8 cellular contexts compared by ENCODE assay signal in the genomic region with DNA sequence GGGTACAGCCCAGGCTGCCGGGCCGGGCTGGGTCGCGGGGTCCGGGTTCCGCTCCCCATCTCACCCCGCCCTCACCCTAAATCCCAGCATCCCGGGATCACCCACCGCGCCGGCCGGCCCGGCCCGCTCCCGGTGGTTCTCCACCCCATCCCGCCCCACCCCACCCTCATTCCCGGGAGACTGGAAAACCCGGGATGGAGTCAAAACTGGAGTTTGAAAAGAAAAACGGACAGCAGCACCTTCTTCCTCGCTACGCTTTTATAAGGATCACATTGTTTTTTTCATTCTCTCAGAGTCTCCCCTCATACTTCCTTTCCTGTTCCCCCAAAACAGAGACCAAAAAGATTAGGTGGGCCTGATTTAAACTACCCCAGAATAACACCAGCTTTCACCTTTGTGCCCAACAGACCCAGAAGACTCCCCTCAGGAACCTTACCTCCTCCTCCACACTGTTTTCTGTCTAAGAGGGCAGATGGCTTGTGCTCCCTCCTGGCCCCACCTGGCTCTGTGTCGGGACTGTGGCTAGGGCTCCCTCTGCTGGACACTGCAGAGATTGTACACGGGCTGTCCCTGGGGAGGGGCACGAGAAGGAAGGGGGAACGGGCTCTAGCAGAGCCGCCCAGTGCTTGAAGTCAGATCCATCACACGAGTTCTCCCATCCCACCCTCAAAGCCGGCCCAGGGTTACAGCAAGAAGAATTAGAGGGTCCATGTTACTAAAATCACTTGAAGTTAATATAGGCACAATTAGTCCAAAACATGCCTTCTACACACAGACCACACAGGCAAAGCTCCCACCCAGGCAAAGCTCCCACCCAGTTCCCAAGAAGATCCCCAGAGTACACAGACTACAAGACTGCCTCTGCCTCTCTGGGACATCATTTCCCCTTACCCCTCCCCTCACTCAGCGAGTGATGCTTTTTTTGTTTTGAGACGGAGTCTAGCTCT. TPM values are rescaled to one million over a fixed set of nuclear protein-coding genes. Genes with fewer than 3 reads are reported as not detected.
DNase-seq lines count a peak whose midpoint lies in the region; ATAC-seq and TF ChIP-seq lines count a peak whose summit lies in the region.

No MANE protein-coding gene starts in this region.

- peak; percentile 60 for ATAC-seq in HG03159 (IDR thresholded peaks at IDR 0.05; ENCODE audit: unreplicated experiment)

- DNase-seq in Ammon's horn (ENCODE audit: low spot score) (peak; percentile 86), NCI-H2227 (lab: John Stamatoyannopoulos, UW; ENCODE audit: unreplicated experiment) (peak; percentile 88), cerebellar nuclear complex (lab: John Stamatoyannopoulos, UW) (peak; percentile 16 to 58), kidney epithelial cell (ENCODE audit: low read depth) (peak; percentile 61)
- peak; percentile 74 to 86 (median 78) for DNase-seq in activated CD4-positive, CD25-positive, alpha-beta regulatory T cell (lab: John Stamatoyannopoulos, UW)
- DNase-seq in stimulated activated CD4-positive, alpha-beta T cell treated with anti-CD3 and anti-CD28 coated beads, Interleukin-15, amount 100 ng/mL, for 24 hours: peak; percentile 94

- peak; percentile 97 for TF ChIP-seq CTCF in kidney epithelial cell (IDR thresholded peaks at IDR 0.05; ENCODE audit: insufficient read depth, low read length, poor library complexity, severe bottlenecking)

- H3K27me3 ChIP-seq in kidney epithelial cell (ENCODE audit: control insufficient read depth, insufficient read depth, low read length): peaks cover 11% of the 10 kb centered on the region

- H3K4me3 ChIP-seq in kidney epithelial cell (ENCODE audit: low read depth, low read length): peak overlapping the region; percentile 61

- no peaks in the 10 kb centered on the region for H3K36me3 ChIP-seq in kidney epithelial cell (ENCODE audit: control insufficient read depth, insufficient read depth, low read length)

- TF ChIP-seq POLR2A in GM18951 (IDR thresholded peaks at IDR 0.05; ENCODE audit: extremely low read depth, insufficient read depth, insufficient read length): peak; percentile 29

- in situ Hi-C loops in GM18951 (cut with MboI; ENCODE audit: low sequenced_read_pairs, unreplicated experiment): no loop called here

RNA-seq across cellular contexts. Expression of a gene that starts 3.0 kb away (rescaled TPM):
- total RNA-seq in kidney epithelial cell: 1.6 TPM in 2 replicates

RNA-seq across cellular contexts. Expression of a gene that starts 7.5 kb away (rescaled TPM):
- 4.4 and 8.7 TPM in 2 replicates for total RNA-seq in kidney epithelial cell

RNA-seq across cellular contexts. Expression of a gene that starts 17.1 kb away (rescaled TPM):
- 1.1 and 2.9 TPM in 2 replicates for total RNA-seq in kidney epithelial cell

RNA-seq across cellular contexts. Expression of a gene that starts 25.3 kb away (rescaled TPM):
- total RNA-seq in kidney epithelial cell: 260 and 268 TPM in 2 replicates

RNA-seq across cellular contexts. Expression of a gene that starts 28.0 kb away (rescaled TPM):
- total RNA-seq in kidney epithelial cell: not detected in 2 replicates

Comparison
In these comparisons a context has a peak if more than half of its experiments do, and no peak if none do; other contexts are left out.
1. Peak in every context shown above with its lines: DNase-seq, ATAC-seq and H3K4me3 ChIP-seq.
2. DNase-seq: peak in every context shown above with its lines; median percentile 94 in stimulated activated CD4-positive, alpha-beta T cell treated with anti-CD3 and anti-CD28 coated beads, Interleukin-15, amount 100 ng/mL, for 24 hours; 88 in NCI-H2227; 86 in Ammon's horn; 78 in activated CD4-positive, CD25-positive, alpha-beta regulatory T cell; 61 in kidney epithelial cell; 37 in cerebellar nuclear complex.